Comparison of ENCODE assay signal across 24 cellular contexts in genomic region chr1:67599085-67599484, GRCh38.
DNase-seq lines count a peak whose midpoint lies in the region; ATAC-seq and TF ChIP-seq lines count a peak whose summit lies in the region.
"Had no signal": no experiment of that assay in that cellular context is flagged by ENCODE, and none has a peak within 500 bp of the region (broad histone marks: within the 10 kb centered on the region; RNA-seq: fewer than 3 reads in every experiment).

No MANE protein-coding gene starts in this region.

- POLR2A ChIA-PET in RWPE1 (lab: Yijun Ruan, JAX; ENCODE audit: low non-redundant PET): no interaction called here

- DNase-seq in ELF-1 (ENCODE audit: low read depth, low spot score) (peak; percentile 60), RWPE1 (ENCODE audit: low spot score) (no peak), Right ventricle myocardium superior (no peak), neural crest cell (ENCODE audit: low read depth, low spot score) (no peak), posterior vena cava (ENCODE audit: low spot score) (no peak), DMS79 treated with DMSO at 0.1 percent for 48 hours (lab: John Stamatoyannopoulos, UW) (no peak)
- DNase-seq: activated CD4-positive, alpha-beta memory T cell treated with anti-CD3 and anti-CD28 coated beads for 36 hours; activated naive CD4-positive, alpha-beta T cell; anterior cingulate cortex; CD4-positive, alpha-beta memory T cell; GM23248; KG1; NCI-H1048; NCI-H2081; NCI-H526; retina; SJCRH30; stimulated activated CD4-positive, alpha-beta T cell treated with anti-CD3 and anti-CD28 coated beads, Interleukin-15, amount 100 ng/mL, for 24 hours had no signal

- no peaks in the 10 kb centered on the region for H3K9me3 Mint-ChIP-seq in neural crest cell
- H3K9me3 Mint-ChIP-seq: activated CD4-positive, alpha-beta memory T cell treated with anti-CD3 and anti-CD28 coated beads for 36 hours; stimulated activated effector memory CD8-positive, alpha-beta T cell treated with anti-CD3 and anti-CD28 coated beads, Interleukin-12 subunit alpha, Interleukin-12 subunit beta, amount 100 ng/mL, for 72 hours had no signal

- intact Hi-C loops in Right ventricle myocardium superior (cut with DNase I) (no loop called here), posterior vena cava (cut with DNase I) (no loop called here)

- H3K36me3 Mint-ChIP-seq in neural crest cell (ENCODE audit: low read depth): no peaks in the 10 kb centered on the region
- H3K36me3 Mint-ChIP-seq: activated CD4-positive, alpha-beta memory T cell treated with anti-CD3 and anti-CD28 coated beads for 36 hours; CD4-positive, alpha-beta memory T cell; stimulated activated effector memory CD8-positive, alpha-beta T cell treated with anti-CD3 and anti-CD28 coated beads, Interleukin-12 subunit alpha, Interleukin-12 subunit beta, amount 100 ng/mL, for 72 hours had no signal

- CTCF ChIA-PET in RWPE1 (lab: Yijun Ruan, JAX): interaction anchor here (1.0 to 1.1 kb wide), 2 partner anchors 28 to 37 kb away, joined by 3 to 5 read pairs; no protein-coding TSS in a partner anchor

- H3K4me1 Mint-ChIP-seq in neural crest cell: no peaks in the 10 kb centered on the region
- H3K4me1 Mint-ChIP-seq: CD4-positive, alpha-beta memory T cell; memory B cell; nephron; stimulated activated effector memory CD8-positive, alpha-beta T cell treated with anti-CD3 and anti-CD28 coated beads, Interleukin-12 subunit alpha, Interleukin-12 subunit beta, amount 100 ng/mL, for 72 hours had no signal

- no peak overlapping the region for H3K4me3 Mint-ChIP-seq in neural crest cell
- H3K4me3 Mint-ChIP-seq: activated CD4-positive, alpha-beta memory T cell treated with anti-CD3 and anti-CD28 coated beads for 36 hours; CD4-positive, alpha-beta memory T cell; memory B cell; nephron; stimulated activated effector memory CD8-positive, alpha-beta T cell treated with anti-CD3 and anti-CD28 coated beads, Interleukin-12 subunit alpha, Interleukin-12 subunit beta, amount 100 ng/mL, for 72 hours had no signal

- TF ChIP-seq CTCF in RWPE1 (conservative IDR thresholded peaks at IDR 0.05; ENCODE audit: low read depth) (no peak), neural crest cell (conservative IDR thresholded peaks at IDR 0.05) (no peak)

- H3K27me3 Mint-ChIP-seq in neural crest cell (ENCODE audit: low read depth): no peaks in the 10 kb centered on the region
- H3K27me3 Mint-ChIP-seq: memory B cell had no signal

- H3K27ac Mint-ChIP-seq in neural crest cell (ENCODE audit: unreplicated experiment): peak overlapping the region; percentile 62
- H3K27ac Mint-ChIP-seq: activated CD4-positive, alpha-beta memory T cell treated with anti-CD3 and anti-CD28 coated beads for 36 hours; CD4-positive, alpha-beta memory T cell; memory B cell; nephron; stimulated activated effector memory CD8-positive, alpha-beta T cell treated with anti-CD3 and anti-CD28 coated beads, Interleukin-12 subunit alpha, Interleukin-12 subunit beta, amount 100 ng/mL, for 72 hours had no signal

- peak overlapping the region; percentile 53 for H3K27ac ChIP-seq in RWPE1
- H3K27ac ChIP-seq: GM23248, SJCRH30, thoracic aorta had no signal

- peak; percentile 83 for ATAC-seq in Right ventricle myocardium superior (ENCODE audit: poor library complexity)
- no peak for ATAC-seq in GM21786 (IDR thresholded peaks at IDR 0.05; ENCODE audit: unreplicated experiment)
- ATAC-seq in GM21723 (IDR thresholded peaks at IDR 0.05; ENCODE audit: unreplicated experiment): no peak
- ATAC-seq: stimulated activated effector memory CD8-positive, alpha-beta T cell treated with anti-CD3 and anti-CD28 coated beads, Interleukin-12 subunit alpha, Interleukin-12 subunit beta, amount 100 ng/mL, for 72 hours had no signal
